8 cellular contexts compared by ENCODE assay signal in the genomic region with DNA sequence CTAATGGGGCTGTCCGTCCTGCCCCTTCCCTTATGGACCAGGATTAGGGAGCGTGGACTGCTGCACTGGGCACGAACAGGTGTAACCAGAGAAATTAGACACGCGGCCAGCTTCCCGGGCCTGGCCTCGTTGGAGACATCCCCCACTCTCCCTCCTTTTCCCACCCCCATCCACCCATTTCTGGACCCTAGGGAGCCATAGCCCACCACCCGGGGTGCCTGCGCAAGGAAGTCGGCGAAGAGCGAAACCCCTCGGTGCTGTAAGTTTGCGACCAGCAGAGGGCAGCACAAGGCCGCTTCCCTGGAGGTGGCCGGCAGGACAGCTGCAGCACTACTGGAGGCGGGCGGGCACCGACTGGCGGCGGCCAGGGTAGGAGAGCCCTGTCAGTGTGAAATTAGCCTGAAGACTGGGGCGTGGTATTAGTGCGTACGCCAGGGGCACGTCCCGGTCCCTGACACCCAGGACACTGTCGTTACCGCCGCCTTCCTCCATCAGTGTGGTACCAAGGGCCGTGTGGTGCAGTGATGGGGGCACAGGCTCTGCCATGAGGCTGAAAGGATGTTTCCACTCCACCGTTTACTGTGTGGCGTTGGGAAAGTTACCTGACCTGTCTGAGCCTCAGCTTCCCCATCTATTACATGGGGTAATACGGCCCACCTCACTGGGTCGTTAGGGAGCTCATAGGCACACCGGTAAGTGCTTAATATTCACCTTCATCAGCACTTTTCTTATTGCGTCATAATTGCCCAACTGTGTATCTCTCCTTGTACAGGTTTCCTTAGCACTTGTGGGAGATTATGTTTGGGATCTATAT. TPM values are rescaled to one million over a fixed set of nuclear protein-coding genes. Genes with fewer than 3 reads are reported as not detected.
DNase-seq lines count a peak whose midpoint lies in the region; ATAC-seq and TF ChIP-seq lines count a peak whose summit lies in the region.

No MANE protein-coding gene starts in this region.

- H3K9me3 ChIP-seq in colonic mucosa, result no peaks in the 10 kb centered on the region
- H3K9me3 ChIP-seq in right lobe of liver, result no peaks in the 10 kb centered on the region

- H3K9ac ChIP-seq in colonic mucosa (ENCODE audit: low read depth in 2 of 2, low read length in 2 of 2), result no peak overlapping the region

- no peak overlapping the region for H3K4me3 ChIP-seq in colonic mucosa
- no peak overlapping the region for H3K4me3 ChIP-seq in right lobe of liver

- TF ChIP-seq CTCF in colonic mucosa (IDR thresholded peaks at IDR 0.05) (peak; percentile 87), right lobe of liver (IDR thresholded peaks at IDR 0.05) (peak; percentile 81 to 92 (median 88))

- no peaks in the 10 kb centered on the region for H3K4me1 ChIP-seq in colonic mucosa
- H3K4me1 ChIP-seq in right lobe of liver, result peaks cover 0 to 3% (median 0%) of the 10 kb centered on the region in 4 donors

- no peak for TF ChIP-seq POLR2A in right lobe of liver (IDR thresholded peaks at IDR 0.05)

- DNase-seq in NCI-H774 (lab: John Stamatoyannopoulos, UW) (peak; percentile 66), colonic mucosa (peak; percentile 83), right lobe of liver (peak; percentile 85 to 90 (median 87))
- DNase-seq in activated CD4-positive, alpha-beta T cell treated with anti-CD3 and anti-CD28 coated beads, Interleukin-2, amount 50 U/mL, for 1 hour, result peak; percentile 79
- peak; percentile 38 to 77 (median 58) for DNase-seq in stimulated activated CD4-positive, alpha-beta T cell treated with anti-CD3 and anti-CD28 coated beads, TNF-alpha, amount 100 ng/mL, for 1 hour (ENCODE audit: low read depth in 3 of 3, low spot score in 1 of 3)

- WGBS in right lobe of liver (ENCODE audit: insufficient coverage, low coverage, low lambda C conversion rate, missing lambda C conversion rate), result 8% methylated on average over 9 of the region's 36 CpGs

- H3K36me3 ChIP-seq in colonic mucosa (no peaks in the 10 kb centered on the region), right lobe of liver (no peaks in the 10 kb centered on the region)

- H3K27me3 ChIP-seq in colonic mucosa (peaks cover 8% of the 10 kb centered on the region), right lobe of liver (peaks cover 0 to 10% of the 10 kb centered on the region in 2 donors)

- intact Hi-C loops in colonic mucosa (cut with DNase I), result loop anchor here (1.0 to 2.0 kb wide), 2 partner anchors 48 to 75 kb away; no protein-coding TSS in a partner anchor
- intact Hi-C loops in right lobe of liver (cut with DNase I), result loop anchor here (10.0 kb wide), 1 partner anchor 53 kb away; no protein-coding TSS in a partner anchor

- no peak overlapping the region for H3K27ac ChIP-seq in colonic mucosa
- H3K27ac ChIP-seq in right lobe of liver, result no peak overlapping the region

- ATAC-seq in GM18502 (IDR thresholded peaks at IDR 0.05; ENCODE audit: poor library complexity, unreplicated experiment) (peak; percentile 73), HG03520 (IDR thresholded peaks at IDR 0.05; ENCODE audit: unreplicated experiment) (peak; percentile 55), right lobe of liver (peak; percentile 98 to 100 (median 98)), GM18519 (IDR thresholded peaks at IDR 0.05; ENCODE audit: low FRiP score, unreplicated experiment) (no peak)

RNA-seq across cellular contexts. Expression of a gene that starts 28.8 kb away (rescaled TPM):
- total RNA-seq in colonic mucosa (not detected), right lobe of liver (not detected)

RNA-seq across cellular contexts. Expression of a gene that starts 36.0 kb away (rescaled TPM):
- total RNA-seq in colonic mucosa (under 1 TPM in 1 of 2 donors, not detected in 1; 0.21 TPM), right lobe of liver (under 1 TPM in 1 of 6 experiments, not detected in 5; 0.16 TPM)

RNA-seq across cellular contexts. Expression of a gene that starts 51.2 kb away (rescaled TPM):
- total RNA-seq in colonic mucosa, result under 1 TPM in 1 of 2 donors, not detected in 1; 0.12 TPM
- not detected for total RNA-seq in right lobe of liver
